Comparison of ENCODE assay signal across 8 cellular contexts in the genomic region with DNA sequence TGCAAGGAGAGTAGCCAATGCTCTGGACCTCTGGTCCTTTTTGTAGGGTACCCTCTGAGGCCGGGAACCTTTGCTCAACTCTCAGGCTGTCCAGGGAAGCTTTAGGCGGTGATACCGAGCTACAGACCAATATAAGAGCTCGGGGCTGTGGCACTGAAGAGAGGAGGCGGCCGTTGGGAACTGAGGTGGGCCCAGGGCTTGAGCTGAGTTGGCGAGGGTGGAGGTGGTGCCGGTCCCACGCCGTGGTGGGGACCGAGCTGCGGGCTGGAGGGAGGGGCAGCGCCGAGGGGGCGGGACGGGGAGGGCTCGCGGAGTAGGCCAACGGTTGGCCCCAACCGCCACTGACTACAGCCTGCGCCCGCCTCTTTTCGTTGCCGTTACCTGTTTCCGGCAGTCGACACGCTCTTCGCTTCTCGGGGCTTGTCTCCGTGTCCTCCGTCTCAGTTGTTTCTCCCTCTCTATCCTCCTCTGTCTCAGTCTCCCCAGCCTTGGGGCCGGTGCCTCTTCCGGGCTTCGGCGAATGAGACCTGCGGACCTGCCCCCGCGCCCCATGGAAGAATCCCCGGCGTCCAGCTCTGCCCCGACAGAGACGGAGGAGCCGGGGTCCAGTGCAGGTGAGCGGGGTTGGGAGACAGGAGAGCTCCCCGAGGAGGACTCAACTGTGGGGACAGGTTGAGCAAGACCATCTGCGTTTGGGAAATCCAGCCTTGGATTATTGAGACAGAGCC. TPM values are rescaled to one million over a fixed set of nuclear protein-coding genes. Genes with fewer than 3 reads are reported as not detected.
A peak's percentile ranks its signal among the peaks of the same experiment; 100 is the strongest.
DNase-seq lines count a peak whose midpoint lies in the region; ATAC-seq lines count a peak whose summit lies in the region.

A gene with protein sequence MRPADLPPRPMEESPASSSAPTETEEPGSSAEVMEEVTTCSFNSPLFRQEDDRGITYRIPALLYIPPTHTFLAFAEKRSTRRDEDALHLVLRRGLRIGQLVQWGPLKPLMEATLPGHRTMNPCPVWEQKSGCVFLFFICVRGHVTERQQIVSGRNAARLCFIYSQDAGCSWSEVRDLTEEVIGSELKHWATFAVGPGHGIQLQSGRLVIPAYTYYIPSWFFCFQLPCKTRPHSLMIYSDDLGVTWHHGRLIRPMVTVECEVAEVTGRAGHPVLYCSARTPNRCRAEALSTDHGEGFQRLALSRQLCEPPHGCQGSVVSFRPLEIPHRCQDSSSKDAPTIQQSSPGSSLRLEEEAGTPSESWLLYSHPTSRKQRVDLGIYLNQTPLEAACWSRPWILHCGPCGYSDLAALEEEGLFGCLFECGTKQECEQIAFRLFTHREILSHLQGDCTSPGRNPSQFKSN (plus strand): TSS at position 393 of the 728 bp plus-strand sequence. CDS start 128 bp downstream, at position 521.

- peak within 1 kb of the TSS; percentile 84 to 88 (median 88) for H3K27ac Mint-ChIP-seq in IgD-negative memory B cell

- no peaks in the 10 kb centered on the region for H3K36me3 ChIP-seq in muscle layer of duodenum (ENCODE audit: control insufficient read depth in 1 of 2, insufficient read depth in 2 of 2, low read length in 2 of 2)

- H3K27me3 ChIP-seq in muscle layer of duodenum (ENCODE audit: low read depth, low read length), result no peaks in the 10 kb centered on the region

- H3K9me3 ChIP-seq in muscle layer of duodenum (ENCODE audit: control insufficient read depth in 1 of 2, low read length in 2 of 2), result no peaks in the 10 kb centered on the region

- no peaks in the 10 kb centered on the region for H3K27me3 Mint-ChIP-seq in IgD-negative memory B cell

- peak within 1 kb of the TSS; percentile 60 for H3K27ac ChIP-seq in muscle layer of duodenum (ENCODE audit: low read length)

- H3K4me1 ChIP-seq in muscle layer of duodenum (ENCODE audit: control insufficient read depth in 1 of 2, insufficient read depth in 2 of 2, low read length in 2 of 2), result peaks cover 0 to 5% of the 10 kb centered on the region in 2 donors

- DNase-seq in DMS153 (lab: John Stamatoyannopoulos, UW) (peak; percentile 47), OCI-M2 (lab: John Stamatoyannopoulos, UW; ENCODE audit: unreplicated experiment) (peak; percentile 41), activated T-cell treated with anti-CD3 and anti-CD28 coated beads for 48 hours (ENCODE audit: low read depth) (peak; percentile 80)
- DNase-seq in stimulated activated CD8-positive, alpha-beta memory T cell treated with anti-CD3 and anti-CD28 coated beads, Interleukin-7, amount 100 ng/mL, for 4 hours (ENCODE audit: low read depth in 2 of 2), result peak; percentile 73 to 85

- H3K4me3 Mint-ChIP-seq in IgD-negative memory B cell, result peak within 1 kb of the TSS; percentile 94 to 99 (median 96)

- peaks cover 18 to 38% (median 33%) of the 10 kb centered on the region in 3 donors for H3K4me1 Mint-ChIP-seq in IgD-negative memory B cell

- H3K36me3 Mint-ChIP-seq in IgD-negative memory B cell, result peaks cover 1% of the 10 kb centered on the region

- H3K4me3 ChIP-seq in muscle layer of duodenum (ENCODE audit: low read depth in 1 of 2, low read length in 2 of 2), result peak within 1 kb of the TSS; percentile 85 to 87

- H3K9me3 Mint-ChIP-seq in IgD-negative memory B cell, result no peaks in the 10 kb centered on the region

- ATAC-seq in GM21529 (IDR thresholded peaks at IDR 0.05; ENCODE audit: unreplicated experiment) (peak; percentile 78), esophagus mucosa (peak; percentile 93)

RNA-seq across cellular contexts. Expression of the gene that starts here (rescaled TPM):
- 0.89 TPM for polyA plus RNA-seq in IgD-negative memory B cell
- 2.7 TPM for total RNA-seq in esophagus mucosa

Comparison
In these comparisons a context has a peak if more than half of its experiments do, and no peak if none do; other contexts are left out.
1. Peak in every context shown above with its lines: DNase-seq, ATAC-seq, H3K4me3 ChIP-seq and H3K27ac ChIP-seq.